ENCODE assay signal across 8 cellular contexts in genomic region chr16:2048116-2048543, GRCh38. TPM values are rescaled to one million over a fixed set of nuclear protein-coding genes. Genes with fewer than 3 reads are reported as not detected.
DNase-seq lines count a peak whose midpoint lies in the region; ATAC-seq and TF ChIP-seq lines count a peak whose summit lies in the region.

No MANE protein-coding gene starts in this region.

- H3K4me1 Mint-ChIP-seq in MCF 10A (ENCODE audit: insufficient read depth, unreplicated experiment) (peaks cover 20% of the 10 kb centered on the region), mesothelial cell of epicardium (peaks cover 18% of the 10 kb centered on the region)

- H3K27ac Mint-ChIP-seq in MCF 10A (ENCODE audit: low read depth, unreplicated experiment): peak overlapping the region; percentile 63
- H3K27ac Mint-ChIP-seq in mesothelial cell of epicardium: peak overlapping the region; percentile 57

- ATAC-seq in HG03354 (IDR thresholded peaks at IDR 0.05; ENCODE audit: poor library complexity, severe bottlenecking, unreplicated experiment) (peak; percentile 3), GM18519 (IDR thresholded peaks at IDR 0.05; ENCODE audit: low FRiP score, unreplicated experiment) (no peak)

- H3K9me3 Mint-ChIP-seq in MCF 10A (ENCODE audit: unreplicated experiment): no peaks in the 10 kb centered on the region
- no peaks in the 10 kb centered on the region for H3K9me3 Mint-ChIP-seq in mesothelial cell of epicardium

- no peaks in the 10 kb centered on the region for H3K27me3 ChIP-seq in BJ (ENCODE audit: control insufficient read depth, insufficient read depth, low read length)

- POLR2A ChIA-PET in BJ (lab: Charles Lee): interaction anchor here (0.6 kb wide), 2 partner anchors 107 to 166 kb away, joined by 3 to 4 read pairs; no protein-coding TSS in a partner anchor
- POLR2A ChIA-PET in MCF 10A (lab: Yijun Ruan, JAX): interaction anchor here (0.6 to 3.0 kb wide), 20 partner anchors 8 to 1623 kb away, joined by 3 to 33 read pairs (median 6); partner anchors contain the start of genes MLST8, NHERF2, RAB11FIP3 and RPS2

- H3K36me3 Mint-ChIP-seq in MCF 10A (ENCODE audit: insufficient read depth, unreplicated experiment) (peaks cover 23% of the 10 kb centered on the region), mesothelial cell of epicardium (peaks cover 7% of the 10 kb centered on the region)

- intact Hi-C loops in MCF 10A (cut with micrococcal nuclease): no loop called here

- DNase-seq in BJ (ENCODE audit: low read depth) (no peak), MCF 10A (ENCODE audit: unreplicated experiment) (no peak), mesothelial cell of epicardium (ENCODE audit: low spot score in 2 of 2, unreplicated experiment in 2 of 2) (no peak), amygdala (lab: John Stamatoyannopoulos, UW) (no peak), NCI-H524 (lab: John Stamatoyannopoulos, UW) (no peak)
- no peak for DNase-seq in stimulated activated CD4-positive, alpha-beta T cell treated with anti-CD3 and anti-CD28 coated beads, Interleukin-4, amount 100 ng/mL, for 1 hour

- H3K36me3 ChIP-seq in BJ (ENCODE audit: control insufficient read depth, insufficient read depth, low read length): peaks cover 5% of the 10 kb centered on the region

- BruUV-seq in MCF 10A (replicated peaks; lab: Mats Ljungman, UMichigan): no TSS peak

- H3K4me3 ChIP-seq in BJ (ENCODE audit: low read depth, low read length): peak overlapping the region; percentile 92

- CTCF ChIA-PET in BJ (lab: Yijun Ruan, JAX) (interaction anchor here (0.5 to 2.0 kb wide), 9 partner anchors 9 to 103 kb away, joined by 3 to 9 read pairs (median 5); partner anchors contain the start of genes NHERF2 and NPW), MCF 10A (lab: Yijun Ruan, JAX) (interaction anchor here (0.5 to 3.4 kb wide), 10 partner anchors 16 to 92 kb away, joined by 3 to 15 read pairs (median 4); no protein-coding TSS in a partner anchor)

- TF ChIP-seq CTCF in BJ (IDR thresholded peaks at IDR 0.05; ENCODE audit: insufficient read depth, low read depth, low read length): no peak
- TF ChIP-seq CTCF in MCF 10A (IDR thresholded peaks at IDR 0.05; ENCODE audit: unreplicated experiment): no peak
- no peak for TF ChIP-seq CTCF in mesothelial cell of epicardium (IDR thresholded peaks at IDR 0.05; ENCODE audit: unreplicated experiment)

- no peaks in the 10 kb centered on the region for H3K27me3 Mint-ChIP-seq in MCF 10A (ENCODE audit: insufficient read depth, unreplicated experiment)
- H3K27me3 Mint-ChIP-seq in mesothelial cell of epicardium (ENCODE audit: low read depth): no peaks in the 10 kb centered on the region

- peak overlapping the region; percentile 86 for H3K4me3 Mint-ChIP-seq in MCF 10A (ENCODE audit: unreplicated experiment)
- peak overlapping the region; percentile 89 for H3K4me3 Mint-ChIP-seq in mesothelial cell of epicardium

RNA-seq across cellular contexts. Expression of gene TSC2, which starts 0.3 kb away (rescaled TPM):
- 30.5 and 66.3 TPM in 2 replicates for polyA plus RNA-seq in BJ (2011; rRNA removed)
- 67.8 and 87.9 TPM in 2 replicates for polyA minus RNA-seq in BJ (2011; rRNA and poly(A)+ RNA removed)
- total RNA-seq in MCF 10A (2022): 99.8 and 136 TPM in 2 replicates
- 242 to 250 TPM (median 243 TPM) in 3 replicates for total RNA-seq in mesothelial cell of epicardium

RNA-seq across cellular contexts. Expression of gene NTHL1, which starts 0.5 kb away (rescaled TPM):
- polyA plus RNA-seq in BJ (2011; rRNA removed): 14.6 and 21.0 TPM in 2 replicates
- 3.5 and 10.6 TPM in 2 replicates for polyA minus RNA-seq in BJ (2011; rRNA and poly(A)+ RNA removed)
- total RNA-seq in MCF 10A (2022): 16.4 and 17.7 TPM in 2 replicates
- 27.6 to 31.1 TPM (median 29.7 TPM) in 3 replicates for total RNA-seq in mesothelial cell of epicardium

RNA-seq across cellular contexts. Expression of gene NHERF2, which starts 21.4 kb away (rescaled TPM):
- 62.1 and 107 TPM in 2 replicates for polyA plus RNA-seq in BJ (2011; rRNA removed)
- 25.1 and 26.2 TPM in 2 replicates for polyA minus RNA-seq in BJ (2011; rRNA and poly(A)+ RNA removed)
- total RNA-seq in MCF 10A (2022) (8.5 and 14.5 TPM in 2 replicates), mesothelial cell of epicardium (48.1 to 55.1 TPM (median 51.3 TPM) in 3 replicates)

RNA-seq across cellular contexts. Expression of gene NPW, which starts 28.5 kb away (rescaled TPM):
- 0.26 and 0.33 TPM in 2 replicates for polyA plus RNA-seq in BJ (2011; rRNA removed)
- not detected in 2 replicates for polyA minus RNA-seq in BJ (2011; rRNA and poly(A)+ RNA removed)
- total RNA-seq in MCF 10A (2022) (4.9 and 7.7 TPM in 2 replicates), mesothelial cell of epicardium (14.0 to 16.1 TPM (median 15.4 TPM) in 3 replicates)

RNA-seq across cellular contexts. Expression of gene ZNF598, which starts 38.5 kb away (rescaled TPM):
- 14.4 and 23.0 TPM in 2 replicates for polyA plus RNA-seq in BJ (2011; rRNA removed)
- 11.2 and 14.8 TPM in 2 replicates for polyA minus RNA-seq in BJ (2011; rRNA and poly(A)+ RNA removed)
- total RNA-seq in MCF 10A (2022): 177 and 252 TPM in 2 replicates
- total RNA-seq in mesothelial cell of epicardium: 50.6 to 52.7 TPM (median 52.7 TPM) in 3 replicates
